Comparison of ENCODE assay signal across 9 cellular contexts in genomic region chr11:119721129-119722120, GRCh38. TPM values are rescaled to one million over a fixed set of nuclear protein-coding genes. Genes with fewer than 3 reads are reported as not detected.
DNase-seq lines count a peak whose midpoint lies in the region; ATAC-seq and TF ChIP-seq lines count a peak whose summit lies in the region.
"Had no signal": no experiment of that assay in that cellular context is flagged by ENCODE, and none has a peak within 500 bp of the region (broad histone marks: within the 10 kb centered on the region; RNA-seq: fewer than 3 reads in every experiment).

No MANE protein-coding gene starts in this region.

- ATAC-seq in DND-41 (ENCODE audit: insufficient read depth, low read depth): no peak
- ATAC-seq in HG02970 (IDR thresholded peaks at IDR 0.05; ENCODE audit: low FRiP score, unreplicated experiment): no peak
- ATAC-seq in HG02642 (IDR thresholded peaks at IDR 0.05; ENCODE audit: poor library complexity, unreplicated experiment): no peak
- ATAC-seq in naive thymus-derived CD4-positive, alpha-beta T cell: no peak

- TF ChIP-seq CTCF in DND-41 (IDR thresholded peaks at IDR 0.05; ENCODE audit: borderline replicate concordance, extremely low read depth, low read length, poor library complexity, severe bottlenecking): peak; percentile 46
- TF ChIP-seq CTCF in nephron (IDR thresholded peaks at IDR 0.05; ENCODE audit: unreplicated experiment in 3 of 3): peak; percentile 32 to 52 (median 34)

- H4K20me1 ChIP-seq in DND-41 (ENCODE audit: insufficient read depth, low read length): peaks cover 19% of the 10 kb centered on the region

- no peak overlapping the region for H3K4me2 ChIP-seq in DND-41 (ENCODE audit: insufficient read depth, low read length)

- no peak overlapping the region for H3K27ac ChIP-seq in DND-41 (ENCODE audit: low read length)
- no peak overlapping the region for H3K27ac ChIP-seq in naive thymus-derived CD4-positive, alpha-beta T cell (ENCODE audit: low read depth, low read length)

- no peak overlapping the region for H3K4me3 Mint-ChIP-seq in nephron
- no peak overlapping the region for H3K4me3 Mint-ChIP-seq in naive thymus-derived CD4-positive, alpha-beta T cell
- H3K4me3 Mint-ChIP-seq: memory B cell had no signal

- CTCF ChIA-PET in naive thymus-derived CD4-positive, alpha-beta T cell (lab: Charles Lee): interaction anchor here (1.1 kb wide), 1 partner anchor 8 kb away, joined by 5 read pairs; no protein-coding TSS in a partner anchor

- intact Hi-C loops in naive thymus-derived CD4-positive, alpha-beta T cell (cut with micrococcal nuclease): loop anchor here in 1 of 2 donors (10.0 kb wide), 1 partner anchor 613 kb away; the partner anchor contains the start of gene ARHGEF12

- H3K36me3 ChIP-seq in DND-41 (ENCODE audit: insufficient read depth, low read length): no peaks in the 10 kb centered on the region
- H3K36me3 ChIP-seq in naive thymus-derived CD4-positive, alpha-beta T cell (ENCODE audit: control insufficient read depth in 2 of 3, insufficient read depth in 3 of 3, low read length in 3 of 3): no peaks in the 10 kb centered on the region

- H3K4me1 Mint-ChIP-seq in nephron: peaks cover 76% of the 10 kb centered on the region
- H3K4me1 Mint-ChIP-seq in naive thymus-derived CD4-positive, alpha-beta T cell: peaks cover 0 to 6% (median 0%) of the 10 kb centered on the region in 7 donors

- H3K27me3 ChIP-seq in DND-41 (ENCODE audit: insufficient read depth, low read length, poor library complexity): peaks cover 17% of the 10 kb centered on the region
- H3K27me3 ChIP-seq in naive thymus-derived CD4-positive, alpha-beta T cell (ENCODE audit: control insufficient read depth in 2 of 2, insufficient read depth in 2 of 2, low read length in 2 of 2): no peaks in the 10 kb centered on the region

- peak overlapping the region in 1 of 3 experiments; percentile 56 for H3K27ac Mint-ChIP-seq in nephron
- H3K27ac Mint-ChIP-seq in naive thymus-derived CD4-positive, alpha-beta T cell: no peak overlapping the region
- H3K27ac Mint-ChIP-seq: memory B cell had no signal

- no peak for DNase-seq in DND-41
- DNase-seq in M059J (ENCODE audit: low read depth): peak; percentile 79
- DNase-seq in dermis blood vessel endothelial cell: peak; percentile 42
- DNase-seq in naive thymus-derived CD4-positive, alpha-beta T cell: no peak
- DNase-seq in NCI-H524 (lab: John Stamatoyannopoulos, UW): no peak

- no peaks in the 10 kb centered on the region for H3K9me3 Mint-ChIP-seq in nephron
- peaks cover 0 to 2% (median 0%) of the 10 kb centered on the region in 11 donors for H3K9me3 Mint-ChIP-seq in naive thymus-derived CD4-positive, alpha-beta T cell
- H3K9me3 Mint-ChIP-seq: memory B cell had no signal

- H3K4me3 ChIP-seq in DND-41 (ENCODE audit: low read depth in 1 of 2, low read length in 2 of 2): no peak overlapping the region
- H3K4me3 ChIP-seq in naive thymus-derived CD4-positive, alpha-beta T cell (ENCODE audit: low read length): no peak overlapping the region

- H3K9me3 ChIP-seq in DND-41 (ENCODE audit: insufficient read depth, low read length, severe bottlenecking): no peaks in the 10 kb centered on the region
- H3K9me3 ChIP-seq in naive thymus-derived CD4-positive, alpha-beta T cell (ENCODE audit: control insufficient read depth in 2 of 3, low read length in 3 of 3): no peaks in the 10 kb centered on the region

- no peak overlapping the region for H3K9ac ChIP-seq in DND-41 (ENCODE audit: low read depth, low read length)

- no peak overlapping the region for H2AFZ ChIP-seq in DND-41 (ENCODE audit: low read depth, low read length)

- H3K4me1 ChIP-seq in DND-41 (ENCODE audit: insufficient read depth, low read length): no peaks in the 10 kb centered on the region
- no peaks in the 10 kb centered on the region for H3K4me1 ChIP-seq in naive thymus-derived CD4-positive, alpha-beta T cell (ENCODE audit: control insufficient read depth in 2 of 2, insufficient read depth in 2 of 2, low read length in 2 of 2)

- no peaks in the 10 kb centered on the region for H3K79me2 ChIP-seq in DND-41 (ENCODE audit: insufficient read depth, low read length)

- no peaks in the 10 kb centered on the region for H3K36me3 Mint-ChIP-seq in nephron (ENCODE audit: low read depth)
- H3K36me3 Mint-ChIP-seq in naive thymus-derived CD4-positive, alpha-beta T cell: no peaks in the 10 kb centered on the region
- H3K36me3 Mint-ChIP-seq: memory B cell had no signal

- peaks cover 10% of the 10 kb centered on the region for H3K27me3 Mint-ChIP-seq in nephron (ENCODE audit: low read depth)
- H3K27me3 Mint-ChIP-seq in naive thymus-derived CD4-positive, alpha-beta T cell: peaks cover 0 to 32% (median 4%) of the 10 kb centered on the region in 5 donors

- POLR2A ChIA-PET in naive thymus-derived CD4-positive, alpha-beta T cell (lab: Charles Lee): no interaction called here

RNA-seq across cellular contexts. Expression of gene NECTIN1, which starts 7.6 kb away (rescaled TPM):
- 1.7 and 2.3 TPM in 2 replicates for total RNA-seq in M059J (2014; rRNA removed; shearing (Covaris generic))
- 3.1 and 7.5 TPM in 2 replicates for total RNA-seq in dermis blood vessel endothelial cell
- 1 to 10 TPM in 4 of 5 experiments, under 1 TPM in 1; 0.87 to 4.2 (median 2.4) TPM for total RNA-seq in naive thymus-derived CD4-positive, alpha-beta T cell
- polyA plus RNA-seq in naive thymus-derived CD4-positive, alpha-beta T cell: 1 to 10 TPM in 1 of 2 donors, under 1 TPM in 1; 0.30 to 1.1 TPM

Comparison
In these comparisons a context has a peak if more than half of its experiments do, and no peak if none do; other contexts are left out.
1. DNase-seq: peak in M059J (single experiment) and dermis blood vessel endothelial cell (single experiment); none in DND-41 (single experiment), naive thymus-derived CD4-positive, alpha-beta T cell (0 of 9) and NCI-H524 (0 of 2).